Comparison of ENCODE assay signal across 9 cellular contexts in genomic region chr2:233855345-233855744, GRCh38. TPM values are rescaled to one million over a fixed set of nuclear protein-coding genes. Genes with fewer than 3 reads are reported as not detected.
A peak's percentile ranks its signal among the peaks of the same experiment; 100 is the strongest.
DNase-seq lines count a peak whose midpoint lies in the region; ATAC-seq and TF ChIP-seq lines count a peak whose summit lies in the region.
"Had no signal": no experiment of that assay in that cellular context is flagged by ENCODE, and none has a peak within 500 bp of the region (broad histone marks: within the 10 kb centered on the region; RNA-seq: fewer than 3 reads in every experiment).

No MANE protein-coding gene starts in this region.

- TF ChIP-seq CTCF in PC-3 (conservative IDR thresholded peaks at IDR 0.05; ENCODE audit: low read depth, low read length), result no peak
- TF ChIP-seq CTCF in chondrocyte (IDR thresholded peaks at IDR 0.05), result no peak
- TF ChIP-seq CTCF in osteoblast (IDR thresholded peaks at IDR 0.05; ENCODE audit: extremely low read depth, low read depth, low read length), result no peak

- no peaks in the 10 kb centered on the region for H3F3A ChIP-seq in PC-3 (ENCODE audit: low read length, unreplicated experiment)

- intact Hi-C loops in PC-3 (cut with micrococcal nuclease), result loop anchor here (2.0 kb wide), 1 partner anchor 59 kb away; no protein-coding TSS in a partner anchor

- peak overlapping the region; percentile 41 for H3K27ac Mint-ChIP-seq in T-helper 2 cell treated with Interferon-gamma antibody and Interleukin-4, amounts not matched to agents 5 μg/mL and 100 μg/mL, for 36 hours
- peak overlapping the region; percentile 30 for H3K27ac Mint-ChIP-seq in chondrocyte (ENCODE audit: unreplicated experiment)

- peak overlapping the region; percentile 100 for H3K4me3 Mint-ChIP-seq in T-helper 2 cell treated with Interferon-gamma antibody and Interleukin-4, amounts not matched to agents 5 μg/mL and 100 μg/mL, for 36 hours
- H3K4me3 Mint-ChIP-seq in chondrocyte (ENCODE audit: unreplicated experiment), result peak overlapping the region; percentile 29

- H3K9me2 ChIP-seq in PC-3 (replicated peaks; ENCODE audit: low read length), result no peaks in the 10 kb centered on the region

- H3K36me3 ChIP-seq in PC-3 (ENCODE audit: low read depth, low read length), result peaks cover 31% of the 10 kb centered on the region
- H3K36me3 ChIP-seq in osteoblast (ENCODE audit: insufficient read depth, low read length), result peaks cover 14% of the 10 kb centered on the region

- H2AFZ ChIP-seq in PC-3 (ENCODE audit: low read length) (peak overlapping the region; percentile 85; the same call in 1 of the 2 replicates), osteoblast (ENCODE audit: low read length) (peak overlapping the region; percentile 93)

- H3K4me3 ChIP-seq in PC-3 (ENCODE audit: low read length), result peak overlapping the region; percentile 98; the same call in 1 of the 2 replicates
- peak overlapping the region; percentile 92 for H3K4me3 ChIP-seq in osteoblast (ENCODE audit: insufficient read depth, low read length)

- no peaks in the 10 kb centered on the region for H3K27me3 ChIP-seq in PC-3 (ENCODE audit: low read length)
- H3K27me3 ChIP-seq in osteoblast (ENCODE audit: insufficient read depth, low read length), result no peaks in the 10 kb centered on the region

- no TSS peak for BruUV-seq in PC-3 (replicated peaks; lab: Mats Ljungman, UMichigan)

- H4K20me1 ChIP-seq in PC-3 (ENCODE audit: low read length) (peaks cover 26% of the 10 kb centered on the region), osteoblast (ENCODE audit: insufficient read depth, low read length) (no peaks in the 10 kb centered on the region)

- H3K9ac ChIP-seq in PC-3 (ENCODE audit: low read length), result no peak overlapping the region

- peaks cover 3% of the 10 kb centered on the region for H3K27me3 Mint-ChIP-seq in T-helper 2 cell treated with Interferon-gamma antibody and Interleukin-4, amounts not matched to agents 5 μg/mL and 100 μg/mL, for 36 hours (ENCODE audit: low read depth)
- no peaks in the 10 kb centered on the region for H3K27me3 Mint-ChIP-seq in chondrocyte (ENCODE audit: low read depth)

- H3K4me1 ChIP-seq in PC-3 (ENCODE audit: insufficient read depth, low read length) (peaks cover 26% of the 10 kb centered on the region), osteoblast (ENCODE audit: insufficient read depth, low read length) (peaks cover 28% of the 10 kb centered on the region)

- no peaks in the 10 kb centered on the region for H3K9me3 ChIP-seq in PC-3 (ENCODE audit: low read length)
- no peaks in the 10 kb centered on the region for H3K9me3 ChIP-seq in osteoblast (ENCODE audit: low read depth, low read length)

- DNase-seq in T-helper 2 cell treated with Interferon-gamma antibody and Interleukin-4, amounts not matched to agents 5 μg/mL and 100 μg/mL, for 36 hours (ENCODE audit: low spot score), result no peak
- DNase-seq in T-helper 2 cell, result no peak
- no peak for DNase-seq in PC-3
- no peak for DNase-seq in chondrocyte (ENCODE audit: low spot score)
- DNase-seq in osteoblast (ENCODE audit: insufficient read length, low spot score, missing footprints), result peak; percentile 4
- DNase-seq in NCI-H2029 (lab: John Stamatoyannopoulos, UW), result no peak
- no peak for DNase-seq in activated CD4-positive, CD25-positive, alpha-beta regulatory T cell (lab: John Stamatoyannopoulos, UW)
- no peak for DNase-seq in NCI-H226
- DNase-seq: Kasumi-1 had no signal

- H3K4me2 ChIP-seq in PC-3 (ENCODE audit: low read length) (peak overlapping the region; percentile 93), osteoblast (ENCODE audit: insufficient read depth, low read length) (peak overlapping the region; percentile 98)

- peaks cover 37% of the 10 kb centered on the region for H3K36me3 Mint-ChIP-seq in T-helper 2 cell treated with Interferon-gamma antibody and Interleukin-4, amounts not matched to agents 5 μg/mL and 100 μg/mL, for 36 hours (ENCODE audit: low read depth)
- no peaks in the 10 kb centered on the region for H3K36me3 Mint-ChIP-seq in chondrocyte (ENCODE audit: low read depth)

- POLR2A ChIA-PET in PC-3 (lab: Charles Lee; ENCODE audit: unreplicated experiment), result interaction anchor here (0.6 kb wide), 1 partner anchor 290 kb away, joined by 11 read pairs; no protein-coding TSS in a partner anchor

- no peak for ATAC-seq in PC-3

- peaks cover 40% of the 10 kb centered on the region for H3K79me2 ChIP-seq in PC-3 (ENCODE audit: low read length)
- H3K79me2 ChIP-seq in osteoblast (ENCODE audit: insufficient read depth, low read length), result peaks cover 39% of the 10 kb centered on the region

- H3K4me1 Mint-ChIP-seq in T-helper 2 cell treated with Interferon-gamma antibody and Interleukin-4, amounts not matched to agents 5 μg/mL and 100 μg/mL, for 36 hours (ENCODE audit: low read depth), result peaks cover 38% of the 10 kb centered on the region
- peaks cover 34% of the 10 kb centered on the region for H3K4me1 Mint-ChIP-seq in chondrocyte (ENCODE audit: low read depth)

- CTCF ChIA-PET in PC-3 (lab: Charles Lee), result no interaction called here

- H3K27ac ChIP-seq in PC-3 (ENCODE audit: low read length), result peak overlapping the region; percentile 66
- H3K27ac ChIP-seq in osteoblast (ENCODE audit: low read depth, low read length), result peak overlapping the region; percentile 75

- H3K9me3 Mint-ChIP-seq in T-helper 2 cell treated with Interferon-gamma antibody and Interleukin-4, amounts not matched to agents 5 μg/mL and 100 μg/mL, for 36 hours, result no peaks in the 10 kb centered on the region
- no peaks in the 10 kb centered on the region for H3K9me3 Mint-ChIP-seq in chondrocyte (ENCODE audit: low read depth)

RNA-seq across cellular contexts. Expression of gene HJURP, which starts 1.0 kb away (rescaled TPM):
- total RNA-seq in PC-3 (2014; rRNA removed) (31.7 and 37.0 TPM in 2 replicates), chondrocyte (6.9 to 9.2 TPM (median 8.2 TPM) in 3 replicates), osteoblast (2.9 and 3.5 TPM in 2 replicates)
